Comparison of ENCODE assay signal across 1 cellular context in the genomic region with DNA sequence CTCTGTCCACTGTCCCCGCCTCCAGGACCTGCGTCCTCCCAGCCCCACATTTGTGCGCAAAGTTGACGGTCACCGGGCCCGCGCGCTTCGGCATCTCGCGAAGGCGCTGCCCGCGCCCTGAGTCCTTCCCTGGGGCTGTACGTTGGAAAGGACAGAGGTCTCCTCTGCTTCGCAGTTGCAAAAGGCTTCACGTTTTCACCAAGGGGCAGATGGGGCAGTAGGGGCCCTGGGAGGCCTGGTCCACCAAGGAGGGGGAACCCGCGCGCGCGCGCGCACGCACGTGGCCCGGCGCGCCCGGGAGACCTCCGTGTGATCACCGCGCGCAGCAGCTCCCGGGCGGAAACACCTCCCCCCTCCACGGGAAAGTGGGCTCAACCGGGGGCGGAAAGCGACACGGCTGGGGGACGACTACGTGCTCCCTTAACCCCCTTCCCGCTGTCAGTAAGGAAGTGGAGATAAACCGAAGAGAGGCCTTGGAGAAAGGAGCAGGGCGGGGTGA.
TF ChIP-seq lines count a peak whose summit lies in the region.

No MANE protein-coding gene starts in this region.

TF ChIP-seq in WTC11, 78 proteins besides CTCF, POLR2A, EP300 and RAD21 (continued from another document):
- no peak for TF ChIP-seq ZNF425 (CRISPR knock-in tag; conservative IDR thresholded peaks at IDR 0.05)
- peak; percentile 28; the same call in 1 of the 2 replicates for TF ChIP-seq FOXP1 (CRISPR knock-in tag; IDR thresholded peaks at IDR 0.05; ENCODE audit: borderline replicate concordance)
- TF ChIP-seq NR2C2 (CRISPR knock-in tag; IDR thresholded peaks at IDR 0.05) = no peak
- no peak for TF ChIP-seq MXD4 (CRISPR knock-in tag; IDR thresholded peaks at IDR 0.05; ENCODE audit: borderline replicate concordance)
- peak; percentile 58; the same call in 1 of the 2 replicates for TF ChIP-seq TP53 (CRISPR knock-in tag; IDR thresholded peaks at IDR 0.05)
- 0 out of 2 replicates have a peak, but pooled peaks have one; percentile 21 for TF ChIP-seq SP1 (CRISPR knock-in tag; conservative IDR thresholded peaks at IDR 0.05)
